ENCODE assay signal across 8 cellular contexts in the genomic region with DNA sequence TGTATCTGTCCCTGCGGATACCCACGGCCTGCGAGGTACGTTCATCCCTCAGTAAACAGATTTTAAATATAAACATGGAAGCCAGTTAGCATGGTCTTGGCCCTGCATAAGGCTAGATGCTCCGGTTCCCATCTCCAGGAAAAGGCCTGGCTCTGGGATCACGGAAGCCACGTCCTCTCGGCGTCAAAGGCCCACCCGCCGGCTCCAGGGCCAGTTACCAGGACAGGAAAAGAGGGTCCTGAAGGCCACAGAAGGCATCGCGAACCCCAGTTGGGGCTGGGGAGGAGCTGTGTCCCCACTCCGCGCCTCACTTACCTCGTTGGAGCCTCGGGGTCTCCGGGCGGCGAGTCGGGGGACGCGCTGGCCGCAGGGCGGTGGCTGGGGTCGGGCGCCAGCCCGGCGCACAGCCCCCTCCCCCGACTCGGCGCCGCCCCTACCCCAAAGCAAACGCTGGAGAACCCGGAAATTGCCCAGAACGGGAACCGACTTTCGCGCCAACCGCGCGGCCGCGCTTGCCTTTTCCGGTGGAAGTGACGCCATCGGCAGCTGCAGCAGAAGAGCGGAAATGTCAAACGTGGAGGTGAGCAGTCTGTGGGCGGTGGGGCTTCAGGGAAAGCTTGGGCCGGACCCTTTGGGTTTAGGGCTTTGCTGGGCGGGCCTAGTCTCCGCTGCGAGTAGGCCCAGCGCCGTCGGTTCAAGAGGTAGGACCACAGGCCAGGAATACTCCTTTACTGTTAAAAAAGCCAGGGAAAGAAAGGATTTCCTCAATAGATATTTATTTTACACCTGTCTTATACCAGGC. TPM values are rescaled to one million over a fixed set of nuclear protein-coding genes. Genes with fewer than 3 reads are reported as not detected.
A peak's percentile ranks its signal among the peaks of the same experiment; 100 is the strongest.
DNase-seq lines count a peak whose midpoint lies in the region; ATAC-seq and TF ChIP-seq lines count a peak whose summit lies in the region.

A gene (minus strand): TSS at position 488 of the 802 bp plus-strand sequence. CDS start 814 bp downstream, outside the sequence.

- no peaks in the 10 kb centered on the region for H3K27me3 Mint-ChIP-seq in activated B cell treated with CpG ODN at 0.5 μM for 24 hours

- under 1% methylated on average over 43 of the region's 57 CpGs for WGBS in smooth muscle cell (ENCODE audit: low lambda C conversion rate)

- peak within 1 kb of the TSS; percentile 69 for H3K27ac ChIP-seq in smooth muscle cell (ENCODE audit: low read depth)

- peak within 1 kb of the TSS; percentile 95 for H3K27ac Mint-ChIP-seq in activated B cell treated with CpG ODN at 0.5 μM for 24 hours

- TF ChIP-seq CTCF in activated B cell treated with CpG ODN at 0.5 μM for 24 hours (IDR thresholded peaks at IDR 0.05): no peak
- TF ChIP-seq CTCF in cardiac fibroblast (IDR thresholded peaks at IDR 0.05; ENCODE audit: low read depth, low read length): no peak
- TF ChIP-seq CTCF in smooth muscle cell (IDR thresholded peaks at IDR 0.05; ENCODE audit: borderline replicate concordance, insufficient read depth, poor library complexity, severe bottlenecking): no peak

- H3K9me3 ChIP-seq in smooth muscle cell (replicated peaks; ENCODE audit: low read depth): no peaks in the 10 kb centered on the region

- peaks cover 8% of the 10 kb centered on the region for H3K36me3 ChIP-seq in smooth muscle cell (ENCODE audit: low read depth)

- no peaks in the 10 kb centered on the region for H3K27me3 ChIP-seq in smooth muscle cell (ENCODE audit: low read depth)

- H3K4me2 ChIP-seq in smooth muscle cell: peak within 1 kb of the TSS; percentile 99

- intact Hi-C loops in activated B cell treated with CpG ODN at 0.5 μM for 24 hours (cut with micrococcal nuclease): loop anchor here (1.0 to 5.0 kb wide), 8 partner anchors 87 to 1244 kb away; a partner anchor contains a TSS

- ATAC-seq in GM19023 (IDR thresholded peaks at IDR 0.05; ENCODE audit: unreplicated experiment) (peak; percentile 95), HG03175 (IDR thresholded peaks at IDR 0.05; ENCODE audit: unreplicated experiment) (peak; percentile 95), activated B cell treated with CpG ODN at 0.5 μM for 24 hours (ENCODE audit: low read depth) (peak; percentile 86)

- H3K4me1 ChIP-seq in smooth muscle cell (ENCODE audit: low read depth): peaks cover 24% of the 10 kb centered on the region

- H3K9ac ChIP-seq in smooth muscle cell (ENCODE audit: low read depth): peak within 1 kb of the TSS; percentile 89

- DNase-seq in AG08396 (ENCODE audit: low spot score) (peak; percentile 90), NCI-H2227 treated with DMSO at 0.1 percent for 48 hours (lab: John Stamatoyannopoulos, UW) (peak; percentile 76), activated B cell treated with CpG ODN at 0.5 μM for 24 hours (peak; percentile 76), cardiac fibroblast (ENCODE audit: low read depth in 2 of 2) (peak; percentile 63 to 64), iPS-NIHi7 (ENCODE audit: extremely low spot score) (peak; percentile 93), smooth muscle cell (lab: John Stamatoyannopoulos, UW; ENCODE audit: unreplicated experiment) (peak; percentile 22)

- POLR2A ChIA-PET in activated B cell treated with CpG ODN at 0.5 μM for 24 hours (lab: Charles Lee): interaction anchor here (0.9 to 2.2 kb wide), 7 partner anchors 13 to 1244 kb away, joined by 3 to 20 read pairs (median 3); a partner anchor contains a TSS

- peaks cover 29% of the 10 kb centered on the region for H3K36me3 Mint-ChIP-seq in activated B cell treated with CpG ODN at 0.5 μM for 24 hours (ENCODE audit: low read depth)

- CTCF ChIA-PET in activated B cell treated with CpG ODN at 0.5 μM for 24 hours (lab: Charles Lee): interaction anchor here (0.8 kb wide), 1 partner anchor 937 kb away, joined by 4 read pairs; no protein-coding TSS in a partner anchor

- H4K20me1 ChIP-seq in smooth muscle cell (ENCODE audit: low read depth): no peaks in the 10 kb centered on the region

- peaks cover 52% of the 10 kb centered on the region for H3K79me2 ChIP-seq in smooth muscle cell (ENCODE audit: low read depth)

- H3K4me3 Mint-ChIP-seq in activated B cell treated with CpG ODN at 0.5 μM for 24 hours: peak within 1 kb of the TSS; percentile 98

- peaks cover 34% of the 10 kb centered on the region for H3K4me1 Mint-ChIP-seq in activated B cell treated with CpG ODN at 0.5 μM for 24 hours

- peak within 1 kb of the TSS; percentile 93 to 94 for H3K4me3 ChIP-seq in cardiac fibroblast (replicated peaks in 1 of 2; ENCODE audit: low read depth in 2 of 2, low read length in 2 of 2)
- peak within 1 kb of the TSS; percentile 88 for H3K4me3 ChIP-seq in smooth muscle cell

- no peaks in the 10 kb centered on the region for H3F3A ChIP-seq in smooth muscle cell (ENCODE audit: low read depth)

- H2AFZ ChIP-seq in smooth muscle cell (ENCODE audit: low read depth): peak within 1 kb of the TSS; percentile 91

- no peaks in the 10 kb centered on the region for H3K9me3 Mint-ChIP-seq in activated B cell treated with CpG ODN at 0.5 μM for 24 hours

RNA-seq across cellular contexts. Expression of the gene that starts here (rescaled TPM):
- 45.8 and 49.9 TPM in 2 replicates for total RNA-seq in activated B cell treated with CpG ODN at 0.5 μM for 24 hours
- total RNA-seq in smooth muscle cell: 27.5 and 43.1 TPM in 2 replicates
- 8.3 and 8.4 TPM in 2 replicates for polyA plus RNA-seq in smooth muscle cell

Comparison
In these comparisons a context has a peak if more than half of its experiments do, and no peak if none do; other contexts are left out.
1. Peak in every context shown above with its lines: DNase-seq, ATAC-seq, H3K4me3 ChIP-seq and H3K27ac ChIP-seq.
2. DNase-seq: peak in every context shown above with its lines; median percentile 93 in iPS-NIHi7; 90 in AG08396; 76 in NCI-H2227 treated with DMSO at 0.1 percent for 48 hours; 76 in activated B cell treated with CpG ODN at 0.5 μM for 24 hours; 64 in cardiac fibroblast; 22 in smooth muscle cell.